ENCODE assay signal across 21 cellular contexts in genomic region chr6:53618219-53618618, GRCh38.
"Had no signal": no experiment of that assay in that cellular context is flagged by ENCODE, and none has a peak within 500 bp of the region (broad histone marks: within the 10 kb centered on the region; RNA-seq: fewer than 3 reads in every experiment).

No MANE protein-coding gene starts in this region.

- H3K9me3 Mint-ChIP-seq: activated CD8-positive, alpha-beta T cell treated with anti-CD3 and anti-CD28 coated beads for 36 hours; activated naive CD4-positive, alpha-beta T cell treated with anti-CD3 and anti-CD28 coated beads, Interleukin-2, amount 10 ng/mL, durations not matched to agents 7 days and 5 days; activated T-cell treated with anti-CD3 and anti-CD28 coated beads, Interleukin-2, amount 50 U/mL, for 4 hours; central memory CD8-positive, alpha-beta T cell; endodermal cell; nephron progenitor cell had no signal

- H3K4me3 Mint-ChIP-seq: activated CD8-positive, alpha-beta T cell treated with anti-CD3 and anti-CD28 coated beads for 36 hours; activated naive CD4-positive, alpha-beta T cell treated with anti-CD3 and anti-CD28 coated beads, Interleukin-2, amount 10 ng/mL, durations not matched to agents 7 days and 5 days; activated T-cell treated with anti-CD3 and anti-CD28 coated beads, Interleukin-2, amount 50 U/mL, for 4 hours; central memory CD8-positive, alpha-beta T cell; endodermal cell; nephron progenitor cell had no signal

- H3K4me1 Mint-ChIP-seq: central memory CD8-positive, alpha-beta T cell; nephron progenitor cell had no signal

- H3K36me3 Mint-ChIP-seq: activated naive CD4-positive, alpha-beta T cell treated with anti-CD3 and anti-CD28 coated beads, Interleukin-2, amount 10 ng/mL, durations not matched to agents 7 days and 5 days had no signal

- H3K27ac ChIP-seq: brain microvascular endothelial cell, colonic mucosa, foreskin keratinocyte had no signal

- H3K4me3 ChIP-seq: colonic mucosa had no signal

- H3K9me3 ChIP-seq: colonic mucosa had no signal

- H3K27me3 ChIP-seq: brain microvascular endothelial cell, colonic mucosa, foreskin keratinocyte had no signal

- H3K27ac Mint-ChIP-seq: activated CD8-positive, alpha-beta T cell treated with anti-CD3 and anti-CD28 coated beads for 36 hours; activated naive CD4-positive, alpha-beta T cell treated with anti-CD3 and anti-CD28 coated beads, Interleukin-2, amount 10 ng/mL, durations not matched to agents 7 days and 5 days; endodermal cell; nephron progenitor cell had no signal

- DNase-seq: activated CD4-positive, alpha-beta T cell treated with anti-CD3 and anti-CD28 coated beads for 48 hours; activated CD4-positive, CD25-positive, alpha-beta regulatory T cell; activated CD8-positive, alpha-beta T cell treated with anti-CD3 and anti-CD28 coated beads for 36 hours; activated effector memory CD4-positive, alpha-beta T cell treated with Interleukin-2 at 50 U/mL for 16 hours; activated naive CD4-positive, alpha-beta T cell treated with anti-CD3 and anti-CD28 coated beads, Interleukin-2, amount 10 ng/mL, durations not matched to agents 7 days and 5 days; activated T-cell treated with anti-CD3 and anti-CD28 coated beads, Interleukin-2, amount 50 U/mL, for 4 hours; aorta; brain microvascular endothelial cell; colonic mucosa; endodermal cell; foreskin keratinocyte; glutamatergic neuron; hippocampal formation; islet precursor cell; midbrain; nephron progenitor cell; nucleus accumbens; retina; stimulated activated naive CD4-positive, alpha-beta T cell; T-helper 9 cell had no signal

- H3K36me3 ChIP-seq: brain microvascular endothelial cell, colonic mucosa had no signal

- ATAC-seq: activated CD8-positive, alpha-beta T cell treated with anti-CD3 and anti-CD28 coated beads for 36 hours; activated T-cell treated with anti-CD3 and anti-CD28 coated beads, Interleukin-2, amount 50 U/mL, for 4 hours; foreskin keratinocyte had no signal
